In the genomic region with DNA sequence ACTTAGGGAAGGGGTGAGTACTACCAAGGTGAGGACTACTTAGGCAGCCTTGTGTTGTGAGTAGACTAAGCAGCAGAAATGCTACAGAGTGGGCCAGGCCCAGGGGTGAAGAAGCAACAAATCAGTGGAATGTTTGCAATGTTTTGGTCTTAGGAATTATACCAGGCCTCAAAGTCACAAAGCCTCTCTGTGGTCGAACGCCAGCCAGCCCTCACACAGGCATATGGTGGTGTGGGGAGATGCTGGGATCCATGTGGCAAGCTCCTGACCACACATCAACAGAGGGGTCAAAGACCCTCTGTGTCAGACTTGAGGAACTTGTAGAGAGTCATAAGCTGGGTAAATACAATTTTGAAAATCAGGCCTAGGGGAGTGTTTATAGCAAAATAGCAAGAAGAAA, we compare ENCODE assay signal across 25 cellular contexts.
A peak's percentile ranks its signal among the peaks of the same experiment; 100 is the strongest.
DNase-seq lines count a peak whose midpoint lies in the region; ATAC-seq and FAIRE-seq lines count a peak whose summit lies in the region.
"Had no signal": no experiment of that assay in that cellular context is flagged by ENCODE, and none has a peak within 500 bp of the region (broad histone marks: within the 10 kb centered on the region; RNA-seq: fewer than 3 reads in every experiment).

No MANE protein-coding gene starts in this region.

- H3K36me3 Mint-ChIP-seq in activated T-cell treated with anti-CD3 and anti-CD28 coated beads, Interleukin-2, amount 50 U/mL, for 24 hours (ENCODE audit: low read depth), result peaks cover 5% of the 10 kb centered on the region
- H3K36me3 Mint-ChIP-seq in activated naive CD8-positive, alpha-beta T cell treated with anti-CD3 and anti-CD28 coated beads, Interleukin-2, amount 10 ng/mL, durations not matched to agents 7 days and 5 days, result peaks cover 8% of the 10 kb centered on the region
- peaks cover 14 to 31% (median 25%) of the 10 kb centered on the region in 3 donors for H3K36me3 Mint-ChIP-seq in naive thymus-derived CD8-positive, alpha-beta T cell
- H3K36me3 Mint-ChIP-seq: memory B cell; stimulated activated naive B cell treated with anti-CD40 and anti-IgM and Interleukin-4, amounts not matched to agents 10 μg/mL and 1 μg/mL and 100 μg/mL, for 72 hours had no signal

- POLR2A ChIA-PET in activated naive CD8-positive, alpha-beta T cell treated with anti-CD3 and anti-CD28 coated beads, Interleukin-2, amount 10 ng/mL, durations not matched to agents 7 days and 5 days (lab: Charles Lee), result interaction anchor here (0.8 to 1.2 kb wide), 3 partner anchors 19 to 153 kb away, joined by 3 to 4 read pairs (median 3); no protein-coding TSS in a partner anchor
- POLR2A ChIA-PET in naive thymus-derived CD8-positive, alpha-beta T cell (lab: Charles Lee), result interaction anchor here (0.6 to 3.4 kb wide), 17 partner anchors 10 to 710 kb away, joined by 3 to 33 read pairs (median 5); partner anchors contain the start of gene KLF3

- peak; percentile 75 for FAIRE-seq in GM19239 (lab: Jason Lieb, UNC)
- FAIRE-seq: frontal cortex, GM12878, pancreas, RCC 7860 had no signal

- no peak for DNase-seq in activated T-cell treated with anti-CD3 and anti-CD28 coated beads, Interleukin-2, amount 50 U/mL, for 24 hours
- DNase-seq in activated T-cell treated with anti-CD3 and anti-CD28 coated beads for 4 hours (no peak), GM19239 (ENCODE audit: insufficient read length, low spot score) (no peak), occipital lobe (lab: John Stamatoyannopoulos, UW) (no peak), NCI-H1436 (lab: John Stamatoyannopoulos, UW) (no peak)
- DNase-seq in activated naive CD8-positive, alpha-beta T cell treated with anti-CD3 and anti-CD28 coated beads, Interleukin-2, amount 10 ng/mL, durations not matched to agents 7 days and 5 days, result no peak
- no peak for DNase-seq in naive thymus-derived CD8-positive, alpha-beta T cell
- DNase-seq: brain microvascular endothelial cell; Calu3; DND-41; effector CD8-positive, alpha-beta T cell; H9; NCI-H1048; NCI-H187 treated with DMSO at 0.1 percent for 48 hours; NCI-H526; pancreas; SJCRH30; stimulated activated CD4-positive, alpha-beta T cell treated with anti-CD3 and anti-CD28 coated beads, Interleukin-4, amount 100 ng/mL, for 1 hour; stimulated activated naive B cell treated with anti-CD40 and anti-IgM and Interleukin-4, amounts not matched to agents 10 μg/mL and 1 μg/mL and 100 μg/mL, for 72 hours; uterus had no signal

- H3K27me3 Mint-ChIP-seq in activated T-cell treated with anti-CD3 and anti-CD28 coated beads, Interleukin-2, amount 50 U/mL, for 24 hours, result no peaks in the 10 kb centered on the region
- H3K27me3 Mint-ChIP-seq in activated naive CD8-positive, alpha-beta T cell treated with anti-CD3 and anti-CD28 coated beads, Interleukin-2, amount 10 ng/mL, durations not matched to agents 7 days and 5 days, result no peaks in the 10 kb centered on the region
- H3K27me3 Mint-ChIP-seq in naive thymus-derived CD8-positive, alpha-beta T cell, result no peaks in the 10 kb centered on the region

- H3K9me3 Mint-ChIP-seq in activated T-cell treated with anti-CD3 and anti-CD28 coated beads, Interleukin-2, amount 50 U/mL, for 24 hours, result no peaks in the 10 kb centered on the region
- H3K9me3 Mint-ChIP-seq in activated naive CD8-positive, alpha-beta T cell treated with anti-CD3 and anti-CD28 coated beads, Interleukin-2, amount 10 ng/mL, durations not matched to agents 7 days and 5 days, result peaks cover 1% of the 10 kb centered on the region
- H3K9me3 Mint-ChIP-seq in naive thymus-derived CD8-positive, alpha-beta T cell, result no peaks in the 10 kb centered on the region
- H3K9me3 Mint-ChIP-seq: H9, memory B cell had no signal

- H3K4me1 Mint-ChIP-seq in activated T-cell treated with anti-CD3 and anti-CD28 coated beads, Interleukin-2, amount 50 U/mL, for 24 hours (ENCODE audit: low read depth), result peaks cover 86% of the 10 kb centered on the region
- H3K4me1 Mint-ChIP-seq in activated naive CD8-positive, alpha-beta T cell treated with anti-CD3 and anti-CD28 coated beads, Interleukin-2, amount 10 ng/mL, durations not matched to agents 7 days and 5 days, result peaks cover 48% of the 10 kb centered on the region
- peaks cover 64 to 96% (median 87%) of the 10 kb centered on the region in 4 donors for H3K4me1 Mint-ChIP-seq in naive thymus-derived CD8-positive, alpha-beta T cell

- H3K27ac Mint-ChIP-seq in activated T-cell treated with anti-CD3 and anti-CD28 coated beads, Interleukin-2, amount 50 U/mL, for 24 hours, result peak overlapping the region; percentile 44
- peak overlapping the region; percentile 88 for H3K27ac Mint-ChIP-seq in activated naive CD8-positive, alpha-beta T cell treated with anti-CD3 and anti-CD28 coated beads, Interleukin-2, amount 10 ng/mL, durations not matched to agents 7 days and 5 days
- peak overlapping the region; percentile 83 to 96 (median 93) for H3K27ac Mint-ChIP-seq in naive thymus-derived CD8-positive, alpha-beta T cell
- H3K27ac Mint-ChIP-seq: H9; memory B cell; stimulated activated naive B cell treated with anti-CD40 and anti-IgM and Interleukin-4, amounts not matched to agents 10 μg/mL and 1 μg/mL and 100 μg/mL, for 72 hours had no signal

- peak overlapping the region; percentile 40 for H3K4me3 Mint-ChIP-seq in activated T-cell treated with anti-CD3 and anti-CD28 coated beads, Interleukin-2, amount 50 U/mL, for 24 hours
- H3K4me3 Mint-ChIP-seq in activated naive CD8-positive, alpha-beta T cell treated with anti-CD3 and anti-CD28 coated beads, Interleukin-2, amount 10 ng/mL, durations not matched to agents 7 days and 5 days, result peak overlapping the region; percentile 75
- H3K4me3 Mint-ChIP-seq in naive thymus-derived CD8-positive, alpha-beta T cell, result peak overlapping the region; percentile 74 to 94 (median 84)
- H3K4me3 Mint-ChIP-seq: H9; memory B cell; stimulated activated naive B cell treated with anti-CD40 and anti-IgM and Interleukin-4, amounts not matched to agents 10 μg/mL and 1 μg/mL and 100 μg/mL, for 72 hours had no signal

- no peak for ATAC-seq in activated naive CD8-positive, alpha-beta T cell treated with anti-CD3 and anti-CD28 coated beads, Interleukin-2, amount 10 ng/mL, durations not matched to agents 7 days and 5 days (ENCODE audit: low read depth)
- ATAC-seq in naive thymus-derived CD8-positive, alpha-beta T cell, result peak; percentile 26 to 29
- ATAC-seq in esophagus mucosa, result no peak
- ATAC-seq: pancreas had no signal

Comparison
In these comparisons a context has a peak if more than half of its experiments do, and no peak if none do; other contexts are left out.
1. ATAC-seq: peak in naive thymus-derived CD8-positive, alpha-beta T cell (2 of 2); none in activated naive CD8-positive, alpha-beta T cell treated with anti-CD3 and anti-CD28 coated beads, Interleukin-2, amount 10 ng/mL, durations not matched to agents 7 days and 5 days (single experiment) and esophagus mucosa (single experiment).
2. Peak in every context shown above with its lines, with median percentiles within 50 percentile points of each other: H3K27ac Mint-ChIP-seq and H3K4me3 Mint-ChIP-seq.